In the genomic region with DNA sequence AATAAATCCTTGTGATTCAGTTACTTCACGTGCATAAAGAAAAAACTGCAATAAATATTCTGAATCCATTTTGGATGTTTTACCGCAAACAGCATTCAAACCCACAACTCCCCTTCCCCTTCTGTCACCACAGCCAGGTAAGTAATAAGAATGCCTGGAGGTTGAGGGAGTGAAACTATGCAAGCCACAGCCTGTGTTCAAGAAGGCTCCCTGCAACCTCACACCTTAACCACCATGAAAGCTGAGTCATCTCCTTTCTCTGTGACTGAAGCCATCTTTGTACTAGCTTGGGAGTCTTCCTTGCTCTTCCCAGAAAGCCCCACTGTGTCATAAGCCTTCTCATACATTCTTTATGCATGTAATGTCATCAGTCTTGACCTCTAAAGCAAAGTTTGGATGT, we compare ENCODE assay signal across 10 cellular contexts.
A peak's percentile ranks its signal among the peaks of the same experiment; 100 is the strongest.
DNase-seq lines count a peak whose midpoint lies in the region; ATAC-seq, FAIRE-seq and TF ChIP-seq lines count a peak whose summit lies in the region.
"Had no signal": no experiment of that assay in that cellular context is flagged by ENCODE, and none has a peak within 500 bp of the region (broad histone marks: within the 10 kb centered on the region; RNA-seq: fewer than 3 reads in every experiment).

No MANE protein-coding gene starts in this region.

- ATAC-seq in GM18502 (IDR thresholded peaks at IDR 0.05; ENCODE audit: poor library complexity, unreplicated experiment) (peak; percentile 93), GM19452 (IDR thresholded peaks at IDR 0.05; ENCODE audit: unreplicated experiment) (peak; percentile 100), HG02973 (IDR thresholded peaks at IDR 0.05; ENCODE audit: unreplicated experiment) (peak; percentile 91)

- no peak for FAIRE-seq in D721Med (lab: Jason Lieb, UNC)

- DNase-seq in NCI-H226 (peak; percentile 13), D721Med (ENCODE audit: insufficient read length, low spot score) (no peak), OCI-M1 (lab: John Stamatoyannopoulos, UW) (no peak), NCI-H1930 (lab: John Stamatoyannopoulos, UW) (no peak), midbrain (lab: John Stamatoyannopoulos, UW) (no peak)
- DNase-seq: naive B cell, NCI-H2029 had no signal

- TF ChIP-seq CTCF in D721Med (IDR thresholded peaks at IDR 0.05; ENCODE audit: insufficient read depth, missing control alignments): no peak
